ENCODE assay signal across 8 cellular contexts in genomic region chr13:72255908-72256307, GRCh38.
A peak's percentile ranks its signal among the peaks of the same experiment; 100 is the strongest.
DNase-seq lines count a peak whose midpoint lies in the region; ATAC-seq and TF ChIP-seq lines count a peak whose summit lies in the region.

No MANE protein-coding gene starts in this region.

- no peaks in the 10 kb centered on the region for H3K36me3 Mint-ChIP-seq in type B pancreatic cell

- H3K36me3 ChIP-seq in heart right ventricle = no peaks in the 10 kb centered on the region
- H3K36me3 ChIP-seq in right atrium auricular region = no peaks in the 10 kb centered on the region
- no peaks in the 10 kb centered on the region for H3K36me3 ChIP-seq in esophagus muscularis mucosa
- H3K36me3 ChIP-seq in GM23248 (ENCODE audit: low read depth) = no peaks in the 10 kb centered on the region

- TF ChIP-seq CTCF in heart right ventricle (IDR thresholded peaks at IDR 0.05) = peak in 6 of 9 donors; percentile 19 to 33 (median 30)
- TF ChIP-seq CTCF in right atrium auricular region (IDR thresholded peaks at IDR 0.05) = no peak
- peak; percentile 73 for TF ChIP-seq CTCF in foreskin keratinocyte (conservative IDR thresholded peaks at IDR 0.05)
- peak; percentile 76 for TF ChIP-seq CTCF in type B pancreatic cell (conservative IDR thresholded peaks at IDR 0.05)
- no peak for TF ChIP-seq CTCF in esophagus muscularis mucosa (IDR thresholded peaks at IDR 0.05)

- no peak overlapping the region for H3K9ac ChIP-seq in GM23248

- H3K4me3 ChIP-seq in heart right ventricle (no peak overlapping the region), right atrium auricular region (no peak overlapping the region), esophagus muscularis mucosa (no peak overlapping the region), GM23248 (no peak overlapping the region)

- H4K20me1 ChIP-seq in GM23248 (ENCODE audit: insufficient read depth) = no peaks in the 10 kb centered on the region

- no peak overlapping the region for H3K27ac Mint-ChIP-seq in type B pancreatic cell

- ATAC-seq in heart right ventricle = no peak
- peak; percentile 95 for ATAC-seq in foreskin keratinocyte

- H3K4me1 ChIP-seq in heart right ventricle (no peaks in the 10 kb centered on the region), right atrium auricular region (no peaks in the 10 kb centered on the region), foreskin keratinocyte (no peaks in the 10 kb centered on the region), esophagus muscularis mucosa (no peaks in the 10 kb centered on the region), GM23248 (ENCODE audit: insufficient read depth) (no peaks in the 10 kb centered on the region)

- TF ChIP-seq EP300 in esophagus muscularis mucosa (IDR thresholded peaks at IDR 0.05) = no peak

- no peak overlapping the region for H3K4me3 Mint-ChIP-seq in type B pancreatic cell

- no peaks in the 10 kb centered on the region for H3K9me3 ChIP-seq in heart right ventricle
- no peaks in the 10 kb centered on the region for H3K9me3 ChIP-seq in right atrium auricular region
- H3K9me3 ChIP-seq in esophagus muscularis mucosa = no peaks in the 10 kb centered on the region
- no peaks in the 10 kb centered on the region for H3K9me3 ChIP-seq in GM23248 (ENCODE audit: low read depth)

- H3F3A ChIP-seq in GM23248 (ENCODE audit: insufficient read depth) = no peaks in the 10 kb centered on the region

- H3K4me2 ChIP-seq in GM23248 (ENCODE audit: unreplicated experiment) = no peak overlapping the region

- H3K9me2 ChIP-seq in GM23248 (ENCODE audit: insufficient read depth) = no peaks in the 10 kb centered on the region

- H3K27me3 ChIP-seq in heart right ventricle (no peaks in the 10 kb centered on the region), right atrium auricular region (no peaks in the 10 kb centered on the region), foreskin keratinocyte (no peaks in the 10 kb centered on the region), esophagus muscularis mucosa (no peaks in the 10 kb centered on the region), GM23248 (replicated peaks; ENCODE audit: insufficient read depth) (no peaks in the 10 kb centered on the region)

- H3K27ac ChIP-seq in heart right ventricle (no peak overlapping the region), right atrium auricular region (no peak overlapping the region), foreskin keratinocyte (no peak overlapping the region), esophagus muscularis mucosa (replicated peaks in 1 of 4) (no peak overlapping the region), GM23248 (no peak overlapping the region)

- H3K79me2 ChIP-seq in GM23248 (ENCODE audit: insufficient read depth) = no peaks in the 10 kb centered on the region

- intact Hi-C loops in heart right ventricle (cut with DNase I) (no loop called here), esophagus muscularis mucosa (cut with DNase I) (no loop called here)

- no peak overlapping the region for H2AFZ ChIP-seq in GM23248

- H3K9me3 Mint-ChIP-seq in type B pancreatic cell = peaks cover 3% of the 10 kb centered on the region

- DNase-seq in heart right ventricle (no peak), right atrium auricular region (ENCODE audit: low spot score) (no peak), OCI-M1 (lab: John Stamatoyannopoulos, UW) (peak; percentile 70), foreskin keratinocyte (peak; percentile 37 to 54), type B pancreatic cell (ENCODE audit: extremely low spot score, unreplicated experiment) (no peak), esophagus muscularis mucosa (ENCODE audit: extremely low spot score) (no peak), GM23248 (no peak), HK-2 (ENCODE audit: unreplicated experiment) (no peak)

- no peak for TF ChIP-seq POLR2A in esophagus muscularis mucosa (IDR thresholded peaks at IDR 0.05; ENCODE audit: low read depth)

- no peaks in the 10 kb centered on the region for H3K27me3 Mint-ChIP-seq in type B pancreatic cell

- 30 to 37% methylated on average over 7 of the region's 7 CpGs for WGBS in heart right ventricle, 2 donors
- 53% methylated on average over 7 of the region's 7 CpGs for whole genome bisulfite sequencing in esophagus muscularis mucosa
- WGBS in GM23248 (ENCODE audit: low coverage in 1 of 2, low lambda C conversion rate in 2 of 2, missing lambda C conversion rate in 2 of 2), 2 experiments = 25 to 33% methylated on average over 7 of the region's 7 CpGs

- H3K4me1 Mint-ChIP-seq in type B pancreatic cell (ENCODE audit: unreplicated experiment) = no peaks in the 10 kb centered on the region

- in situ Hi-C loops in GM23248 (cut with MboI) = no loop called here

Comparison
In these comparisons a context has a peak if more than half of its experiments do, and no peak if none do; other contexts are left out.
1. CTCF ChIP-seq: peak in heart right ventricle (6 of 9), foreskin keratinocyte (single experiment) and type B pancreatic cell (single experiment); none in right atrium auricular region (0 of 2) and esophagus muscularis mucosa (0 of 3).
2. DNase-seq: peak in OCI-M1 (single experiment) and foreskin keratinocyte (2 of 2); none in heart right ventricle (0 of 2), right atrium auricular region (single experiment), type B pancreatic cell (single experiment), esophagus muscularis mucosa (single experiment), GM23248 (single experiment) and HK-2 (single experiment).